18 cellular contexts compared by ENCODE assay signal in genomic region chr10:11359849-11360248, GRCh38.
"Had no signal": no experiment of that assay in that cellular context is flagged by ENCODE, and none has a peak within 500 bp of the region (broad histone marks: within the 10 kb centered on the region; RNA-seq: fewer than 3 reads in every experiment).

No MANE protein-coding gene starts in this region.

- H3K9me3 ChIP-seq: esophagus muscularis mucosa, lower lobe of right lung, mucosa of descending colon had no signal

- H3K4me3 ChIP-seq: coronary artery, dorsolateral prefrontal cortex, esophagus muscularis mucosa, heart right ventricle, left lung, lower lobe of right lung, mucosa of descending colon had no signal

- ATAC-seq: foreskin keratinocyte; heart right ventricle; left cardiac atrium; left lung; left ventricle myocardium superior; lower lobe of right lung; mucosa of descending colon; naive thymus-derived CD4-positive, alpha-beta T cell had no signal

- H3K36me3 ChIP-seq: esophagus muscularis mucosa, heart right ventricle, left lung, lower lobe of right lung had no signal

- DNase-seq: dermis blood vessel endothelial cell; dorsolateral prefrontal cortex; effector CD4-positive, alpha-beta T cell; effector memory CD4-positive, alpha-beta T cell; foreskin keratinocyte; glutamatergic neuron; head of caudate nucleus; heart right ventricle; hippocampal formation; left cardiac atrium; left lung; left ventricle myocardium superior; lower lobe of right lung; mesenchymal stem cell; mucosa of descending colon; naive thymus-derived CD4-positive, alpha-beta T cell had no signal

- H3K27me3 ChIP-seq: esophagus muscularis mucosa, foreskin keratinocyte, heart right ventricle, left lung had no signal

- H3K4me1 ChIP-seq: esophagus muscularis mucosa, foreskin keratinocyte, lower lobe of right lung had no signal

- H3K27ac ChIP-seq: coronary artery, dorsolateral prefrontal cortex, esophagus muscularis mucosa, foreskin keratinocyte, heart right ventricle, left lung, lower lobe of right lung had no signal
